9 cellular contexts compared by ENCODE assay signal in the genomic region with DNA sequence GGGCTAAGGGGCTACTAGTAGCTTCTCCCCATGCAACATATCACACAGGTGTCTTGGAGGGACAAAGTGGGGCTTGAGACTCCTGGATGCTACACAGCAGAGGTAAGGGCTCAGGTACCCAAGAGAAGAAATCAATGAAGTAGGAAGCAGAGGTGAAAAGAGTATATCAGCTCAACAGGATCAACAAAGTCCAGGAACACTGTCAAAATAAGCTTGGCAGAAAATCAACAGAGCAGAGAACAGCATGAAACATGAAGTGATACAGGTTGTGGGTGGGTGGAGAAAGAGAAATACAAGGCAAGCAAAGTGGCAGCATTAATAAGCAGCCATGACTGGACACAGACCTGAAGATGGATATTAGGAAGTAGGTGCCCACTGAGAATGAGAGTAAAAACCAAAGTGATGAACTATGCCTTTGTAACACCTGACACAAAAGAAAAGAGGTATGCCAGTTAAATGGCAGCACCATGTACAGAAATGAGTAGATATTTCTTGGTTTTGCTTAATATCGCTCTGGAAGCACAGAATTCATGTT.
"Had no signal": no experiment of that assay in that cellular context is flagged by ENCODE, and none has a peak within 500 bp of the region (broad histone marks: within the 10 kb centered on the region; RNA-seq: fewer than 3 reads in every experiment).

No MANE protein-coding gene starts in this region.

- H3K9me3 Mint-ChIP-seq: GM23338, HFFc6 had no signal

- ATAC-seq: GM23338, HCT116, K562 had no signal

- H3K27ac Mint-ChIP-seq: GM23338, HFFc6 had no signal

- DNase-seq: H7, HFFc6, IMR-90, KG1 had no signal

- H3K27ac ChIP-seq: HL-60 had no signal

- H3K9me3 ChIP-seq: HAP-1 had no signal

- H3K4me1 ChIP-seq: HAP-1 had no signal

- H3K4me3 Mint-ChIP-seq: GM23338, HFFc6 had no signal

- H3K4me3 ChIP-seq: GM23338, HAP-1, K562 had no signal

- H3K36me3 ChIP-seq: HAP-1 had no signal

- FAIRE-seq: K562 had no signal
